In the genomic region with DNA sequence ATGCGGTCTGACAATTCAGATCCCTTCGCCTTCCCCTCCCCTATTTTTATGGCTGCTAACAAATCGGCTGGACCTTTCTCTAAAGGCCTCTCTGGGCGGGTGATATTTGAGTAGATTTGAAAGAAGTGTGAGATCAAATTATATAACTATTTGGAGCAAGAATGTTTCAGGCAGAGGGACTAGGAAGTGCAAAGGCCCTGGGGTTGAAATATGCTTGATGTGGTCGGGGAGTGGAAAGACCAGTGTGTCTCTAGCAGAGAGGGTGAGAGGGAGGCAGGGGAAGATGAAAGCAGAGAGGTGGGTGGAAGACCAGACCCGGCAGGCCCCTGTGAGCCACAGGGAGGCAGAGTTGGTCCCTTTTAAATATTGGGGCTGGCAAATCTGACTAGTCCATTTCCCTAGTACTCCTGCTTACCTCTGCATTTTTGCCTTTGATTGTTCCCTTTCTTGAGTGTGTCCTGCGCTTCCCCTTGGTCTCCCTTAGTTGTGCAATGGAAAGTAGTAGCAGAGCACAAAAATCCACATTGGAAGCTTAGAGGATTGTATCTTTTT, we compare ENCODE assay signal across 11 cellular contexts. TPM values are rescaled to one million over a fixed set of nuclear protein-coding genes. Genes with fewer than 3 reads are reported as not detected.
DNase-seq lines count a peak whose midpoint lies in the region; ATAC-seq and TF ChIP-seq lines count a peak whose summit lies in the region.
"Had no signal": no experiment of that assay in that cellular context is flagged by ENCODE, and none has a peak within 500 bp of the region (broad histone marks: within the 10 kb centered on the region; RNA-seq: fewer than 3 reads in every experiment).

No MANE protein-coding gene starts in this region.

- H3K27ac ChIP-seq in MM.1S (ENCODE audit: low read length), result no peak overlapping the region
- H3K27ac ChIP-seq in psoas muscle, result no peak overlapping the region

- H3K27me3 Mint-ChIP-seq in chondrocyte (ENCODE audit: low read depth), result no peaks in the 10 kb centered on the region

- no peaks in the 10 kb centered on the region for H3K79me2 ChIP-seq in MM.1S (ENCODE audit: low read length)

- no peak overlapping the region for H3K9ac ChIP-seq in MM.1S (ENCODE audit: low read length)

- H3K36me3 ChIP-seq in MM.1S (replicated peaks; ENCODE audit: insufficient read depth, low read length) (no peaks in the 10 kb centered on the region), psoas muscle (ENCODE audit: insufficient read depth in 1 of 2, low read depth in 1 of 2) (no peaks in the 10 kb centered on the region)
- H3K36me3 ChIP-seq: tibial nerve had no signal

- H3K36me3 Mint-ChIP-seq in chondrocyte (ENCODE audit: low read depth), result no peaks in the 10 kb centered on the region

- no peaks in the 10 kb centered on the region for H3F3A ChIP-seq in MM.1S (ENCODE audit: insufficient read depth, low read length)

- H3K4me3 ChIP-seq in MM.1S (ENCODE audit: low read length) (no peak overlapping the region), psoas muscle (no peak overlapping the region)
- H3K4me3 ChIP-seq: tibial nerve had no signal

- no peaks in the 10 kb centered on the region for H3K9me3 Mint-ChIP-seq in chondrocyte (ENCODE audit: low read depth)

- WGBS in psoas muscle, 3 donors, result 89 to 97% (median 95%) methylated on average over 7 of the region's 7 CpGs

- H3K4me3 Mint-ChIP-seq in chondrocyte (ENCODE audit: unreplicated experiment), result no peak overlapping the region

- H3K9me3 ChIP-seq in MM.1S (replicated peaks; ENCODE audit: insufficient read depth, low read length) (no peaks in the 10 kb centered on the region), psoas muscle (no peaks in the 10 kb centered on the region)
- H3K9me3 ChIP-seq: tibial nerve had no signal

- H3K4me1 ChIP-seq in MM.1S (ENCODE audit: low read length), result no peaks in the 10 kb centered on the region
- H3K4me1 ChIP-seq in psoas muscle, result peaks cover 16% of the 10 kb centered on the region

- no peak overlapping the region for H3K27ac Mint-ChIP-seq in chondrocyte (ENCODE audit: unreplicated experiment)

- TF ChIP-seq CTCF in MM.1S (IDR thresholded peaks at IDR 0.05; ENCODE audit: low read length), result 0 out of 2 replicates have a peak, but pooled peaks have one; percentile 4
- peak; percentile 15 for TF ChIP-seq CTCF in chondrocyte (IDR thresholded peaks at IDR 0.05)
- TF ChIP-seq CTCF in psoas muscle (IDR thresholded peaks at IDR 0.05), result peak; percentile 17

- no peaks in the 10 kb centered on the region for H3K9me2 ChIP-seq in MM.1S (replicated peaks; ENCODE audit: insufficient read depth, low read length)

- H3K4me1 Mint-ChIP-seq in chondrocyte (ENCODE audit: low read depth), result peaks cover 4% of the 10 kb centered on the region

- H2AFZ ChIP-seq in MM.1S (ENCODE audit: low read length), result no peak overlapping the region

- H3K27me3 ChIP-seq in MM.1S (replicated peaks; ENCODE audit: insufficient read depth, low read length), result no peaks in the 10 kb centered on the region
- H3K27me3 ChIP-seq in psoas muscle (ENCODE audit: insufficient read depth in 3 of 3, low read length in 2 of 3), result no peaks in the 10 kb centered on the region
- H3K27me3 ChIP-seq: tibial nerve had no signal

- DNase-seq in SHP77 treated with DMSO at 0.1 percent for 48 hours (lab: John Stamatoyannopoulos, UW), result peak; percentile 3
- no peak for DNase-seq in SHP77 (lab: John Stamatoyannopoulos, UW)
- no peak for DNase-seq in MM.1S
- DNase-seq in chondrocyte (ENCODE audit: low spot score), result no peak
- no peak for DNase-seq in psoas muscle
- no peak for DNase-seq in SKM-1 (lab: John Stamatoyannopoulos, UW; ENCODE audit: unreplicated experiment)
- no peak for DNase-seq in anterior cingulate cortex (lab: John Stamatoyannopoulos, UW)
- DNase-seq: mesenchymal stem cell, posterior cingulate gyrus had no signal

- intact Hi-C loops in psoas muscle (cut with DNase I), result no loop called here

- ATAC-seq in psoas muscle (no peak), HG03025 (IDR thresholded peaks at IDR 0.05; ENCODE audit: low FRiP score, unreplicated experiment) (no peak)

- no peak overlapping the region for H3K4me2 ChIP-seq in MM.1S (ENCODE audit: low read depth, low read length)

- no peaks in the 10 kb centered on the region for H4K20me1 ChIP-seq in MM.1S (ENCODE audit: insufficient read depth, low read length)

RNA-seq across cellular contexts. Expression of a gene that starts 32.3 kb away (rescaled TPM):
- total RNA-seq in chondrocyte (2.2 to 3.7 TPM (median 2.8 TPM) in 3 replicates), psoas muscle (1 to 10 TPM; 5.9 to 9.4 (median 9.4) TPM)
- 10 to 100 TPM in 1 of 3 donors, 1 to 10 TPM in 2; 3.5 to 10.3 (median 7.0) TPM for polyA plus RNA-seq in psoas muscle
